In the genomic region with DNA sequence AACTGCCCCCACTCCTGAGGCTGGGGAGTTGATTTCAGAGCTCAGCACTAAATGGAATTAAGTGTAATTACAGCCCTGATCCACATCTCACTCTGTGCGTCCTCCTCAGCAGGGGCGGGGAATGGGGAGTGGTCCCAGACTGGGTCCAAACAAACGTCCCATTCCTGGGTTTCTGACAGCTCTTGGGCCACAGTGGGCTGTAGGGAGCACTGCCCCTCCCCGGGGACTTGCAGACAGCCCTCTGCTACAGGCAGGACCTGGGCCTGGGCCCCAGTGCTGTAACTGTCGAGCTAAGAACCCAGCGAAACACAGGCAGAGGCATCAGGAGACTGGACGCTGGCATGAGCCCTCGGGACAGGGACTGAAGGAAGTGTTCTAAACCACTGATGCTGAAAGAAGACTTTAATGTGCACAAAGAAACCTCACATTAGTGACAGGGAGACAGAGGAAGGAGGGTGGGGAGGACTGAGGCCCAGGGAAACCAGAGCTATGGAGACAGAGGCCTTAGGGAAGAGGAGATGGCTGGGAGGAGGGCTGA, we compare ENCODE assay signal across 13 cellular contexts. TPM values are rescaled to one million over a fixed set of nuclear protein-coding genes. Genes with fewer than 3 reads are reported as not detected.
DNase-seq lines count a peak whose midpoint lies in the region; ATAC-seq and TF ChIP-seq lines count a peak whose summit lies in the region.
"Had no signal": no experiment of that assay in that cellular context is flagged by ENCODE, and none has a peak within 500 bp of the region (broad histone marks: within the 10 kb centered on the region; RNA-seq: fewer than 3 reads in every experiment).

No MANE protein-coding gene starts in this region.

- no peak overlapping the region for H4K8ac ChIP-seq in mesenchymal stem cell (ENCODE audit: low read length)

- H4K91ac ChIP-seq in mesenchymal stem cell (ENCODE audit: low read length): peak overlapping the region; percentile 30

- H2BK5ac ChIP-seq in mesenchymal stem cell (ENCODE audit: low read depth, low read length, poor library complexity, severe bottlenecking): no peak overlapping the region

- H3K9me3 ChIP-seq in mesenchymal stem cell (ENCODE audit: control insufficient read depth, low read length) (no peaks in the 10 kb centered on the region), ascending aorta (no peaks in the 10 kb centered on the region)
- H3K9me3 ChIP-seq: thoracic aorta had no signal

- DNase-seq in activated CD4-positive, alpha-beta T cell treated with anti-CD3 and anti-CD28 coated beads, Interleukin-2, amount 10 ng/mL, durations not matched to agents 24 days and 14 days: no peak
- DNase-seq in activated CD4-positive, alpha-beta T cell treated with anti-CD3 and anti-CD28 coated beads for 4 hours: no peak
- no peak for DNase-seq in mesenchymal stem cell
- DNase-seq in superior temporal gyrus (ENCODE audit: extremely low spot score): peak; percentile 10
- DNase-seq in ascending aorta (ENCODE audit: low spot score in 2 of 2): no peak
- DNase-seq in kidney tubule cell (ENCODE audit: low spot score): no peak
- DNase-seq: DMS79; effector memory CD4-positive, alpha-beta T cell; NCI-H2081 treated with DMSO at 0.1 percent for 48 hours had no signal

- H3K4me3 ChIP-seq in mesenchymal stem cell (ENCODE audit: insufficient read depth in 1 of 2, low read depth in 1 of 2, low read length in 2 of 2): no peak overlapping the region
- no peak overlapping the region for H3K4me3 ChIP-seq in ascending aorta
- H3K4me3 ChIP-seq: lung, thoracic aorta had no signal

- peak overlapping the region; percentile 24 for H3K27ac ChIP-seq in angular gyrus (ENCODE audit: low read depth, low read length)
- no peak overlapping the region for H3K27ac ChIP-seq in mesenchymal stem cell (ENCODE audit: low read length, poor library complexity, severe bottlenecking)
- no peak overlapping the region for H3K27ac ChIP-seq in ascending aorta
- H3K27ac ChIP-seq: thoracic aorta had no signal

- H3K79me1 ChIP-seq in mesenchymal stem cell (replicated peaks; ENCODE audit: low read length, poor library complexity, severe bottlenecking): no peaks in the 10 kb centered on the region

- H3K27me3 Mint-ChIP-seq in activated CD4-positive, alpha-beta T cell treated with anti-CD3 and anti-CD28 coated beads, Interleukin-2, amount 10 ng/mL, durations not matched to agents 24 days and 14 days: peaks cover 10% of the 10 kb centered on the region

- H2AFZ ChIP-seq in mesenchymal stem cell (ENCODE audit: low read depth, low read length): peak overlapping the region; percentile 0

- no peak overlapping the region for H3K14ac ChIP-seq in mesenchymal stem cell (ENCODE audit: low read length in 2 of 2)

- H3K4me1 ChIP-seq in mesenchymal stem cell (ENCODE audit: control insufficient read depth, insufficient read depth, low read depth, low read length): peaks cover 11% of the 10 kb centered on the region
- peaks cover 2 to 18% of the 10 kb centered on the region in 2 donors for H3K4me1 ChIP-seq in ascending aorta

- H2BK15ac ChIP-seq in mesenchymal stem cell (ENCODE audit: low read depth, poor library complexity, severe bottlenecking): no peak overlapping the region

- H3K18ac ChIP-seq in mesenchymal stem cell (ENCODE audit: low read depth in 1 of 2, low read length in 2 of 2): no peak overlapping the region

- no peak for TF ChIP-seq CTCF in ascending aorta (IDR thresholded peaks at IDR 0.05)

- intact Hi-C loops in activated CD4-positive, alpha-beta T cell treated with anti-CD3 and anti-CD28 coated beads, Interleukin-2, amount 10 ng/mL, durations not matched to agents 24 days and 14 days (cut with micrococcal nuclease): no loop called here
- intact Hi-C loops in ascending aorta (cut with DNase I): loop anchor here (10.0 kb wide), 1 partner anchor 611 kb away; a partner anchor contains a TSS

- no peak overlapping the region for H3K9ac ChIP-seq in mesenchymal stem cell (ENCODE audit: low read length)

- H3K4me1 Mint-ChIP-seq in activated CD4-positive, alpha-beta T cell treated with anti-CD3 and anti-CD28 coated beads, Interleukin-2, amount 10 ng/mL, durations not matched to agents 24 days and 14 days: peaks cover 14% of the 10 kb centered on the region

- ATAC-seq in GM21528 (IDR thresholded peaks at IDR 0.05; ENCODE audit: low FRiP score, unreplicated experiment): no peak

- 61% methylated on average over 8 of the region's 8 CpGs for WGBS in mesenchymal stem cell

- H3K23ac ChIP-seq in mesenchymal stem cell (ENCODE audit: low read length in 2 of 2): no peak overlapping the region

- no peaks in the 10 kb centered on the region for H3K36me3 ChIP-seq in mesenchymal stem cell (ENCODE audit: control insufficient read depth in 1 of 2, insufficient read depth in 2 of 2, low read depth in 1 of 2, low read length in 2 of 2)
- H3K36me3 ChIP-seq in ascending aorta: no peaks in the 10 kb centered on the region
- H3K36me3 ChIP-seq: thoracic aorta had no signal

- H2BK12ac ChIP-seq in mesenchymal stem cell (ENCODE audit: low read length in 2 of 2): peak overlapping the region in 1 of 2 experiments; percentile 16

- H3K27me3 ChIP-seq in mesenchymal stem cell (ENCODE audit: control insufficient read depth in 1 of 2, insufficient read depth in 1 of 2, low read length in 2 of 2) (peaks cover 0 to 20% of the 10 kb centered on the region in 2 experiments), ascending aorta (no peaks in the 10 kb centered on the region)

- H2BK120ac ChIP-seq in mesenchymal stem cell (ENCODE audit: low read depth, low read length): no peak overlapping the region

- H2AK5ac ChIP-seq in mesenchymal stem cell (ENCODE audit: low read length, severe bottlenecking): no peak overlapping the region

- H3K9me3 Mint-ChIP-seq in activated CD4-positive, alpha-beta T cell treated with anti-CD3 and anti-CD28 coated beads, Interleukin-2, amount 10 ng/mL, durations not matched to agents 24 days and 14 days: no peaks in the 10 kb centered on the region

- no peaks in the 10 kb centered on the region for H3K36me3 Mint-ChIP-seq in activated CD4-positive, alpha-beta T cell treated with anti-CD3 and anti-CD28 coated beads, Interleukin-2, amount 10 ng/mL, durations not matched to agents 24 days and 14 days (ENCODE audit: low read depth)

- peak overlapping the region in 1 of 2 experiments; percentile 3 for H3K4ac ChIP-seq in mesenchymal stem cell (ENCODE audit: low read depth in 1 of 2, low read length in 2 of 2)

- no peak overlapping the region for H3K4me2 ChIP-seq in mesenchymal stem cell (ENCODE audit: low read length, poor library complexity, severe bottlenecking)

- H3K4me3 Mint-ChIP-seq in activated CD4-positive, alpha-beta T cell treated with anti-CD3 and anti-CD28 coated beads, Interleukin-2, amount 10 ng/mL, durations not matched to agents 24 days and 14 days: no peak overlapping the region

- H3K27ac Mint-ChIP-seq in activated CD4-positive, alpha-beta T cell treated with anti-CD3 and anti-CD28 coated beads, Interleukin-2, amount 10 ng/mL, durations not matched to agents 24 days and 14 days: peak overlapping the region; percentile 29

RNA-seq across cellular contexts. Expression of a gene that starts 5.7 kb away (rescaled TPM):
- total RNA-seq in activated CD4-positive, alpha-beta T cell treated with anti-CD3 and anti-CD28 coated beads, Interleukin-2, amount 10 ng/mL, durations not matched to agents 24 days and 14 days: 23.8 and 26.1 TPM in 2 replicates
- 20.2 TPM for polyA plus RNA-seq in mesenchymal stem cell (2013, experiment 1 of 2)
- 20.7 TPM for polyA plus RNA-seq in mesenchymal stem cell (2013, experiment 2 of 2)
- 56.9 TPM for total RNA-seq in ascending aorta

RNA-seq across cellular contexts. Expression of a gene that starts 17.8 kb away (rescaled TPM):
- 37.0 and 44.0 TPM in 2 replicates for total RNA-seq in activated CD4-positive, alpha-beta T cell treated with anti-CD3 and anti-CD28 coated beads, Interleukin-2, amount 10 ng/mL, durations not matched to agents 24 days and 14 days
- polyA plus RNA-seq in mesenchymal stem cell (2013, experiment 1 of 2): 11.8 TPM
- polyA plus RNA-seq in mesenchymal stem cell (2013, experiment 2 of 2): 10.8 TPM
- total RNA-seq in ascending aorta: 2.3 TPM

RNA-seq across cellular contexts. Expression of a gene that starts 31.7 kb away (rescaled TPM):
- total RNA-seq in activated CD4-positive, alpha-beta T cell treated with anti-CD3 and anti-CD28 coated beads, Interleukin-2, amount 10 ng/mL, durations not matched to agents 24 days and 14 days: 6.7 and 8.4 TPM in 2 replicates
- 0.81 TPM for polyA plus RNA-seq in mesenchymal stem cell (2013, experiment 1 of 2)
- polyA plus RNA-seq in mesenchymal stem cell (2013, experiment 2 of 2): 0.89 TPM
- 4.0 TPM for total RNA-seq in ascending aorta

RNA-seq across cellular contexts. Expression of a gene that starts 59.5 kb away (rescaled TPM):
- 29.4 and 30.5 TPM in 2 replicates for total RNA-seq in activated CD4-positive, alpha-beta T cell treated with anti-CD3 and anti-CD28 coated beads, Interleukin-2, amount 10 ng/mL, durations not matched to agents 24 days and 14 days
- 3.8 TPM for polyA plus RNA-seq in mesenchymal stem cell (2013, experiment 1 of 2)
- 3.8 TPM for polyA plus RNA-seq in mesenchymal stem cell (2013, experiment 2 of 2)
- 24.5 TPM for total RNA-seq in ascending aorta

Comparison
In these comparisons a context has a peak if more than half of its experiments do, and no peak if none do; other contexts are left out.
1. RNA of a gene that starts 17.8 kb away (total RNA-seq): 37.0 to 44.0 TPM in activated CD4-positive, alpha-beta T cell treated with anti-CD3 and anti-CD28 coated beads, Interleukin-2, amount 10 ng/mL, durations not matched to agents 24 days and 14 days; 2.3 TPM in ascending aorta (single experiment); every median in the first group is over 10 times any median in the second.